14 cellular contexts compared by ENCODE assay signal in the genomic region with DNA sequence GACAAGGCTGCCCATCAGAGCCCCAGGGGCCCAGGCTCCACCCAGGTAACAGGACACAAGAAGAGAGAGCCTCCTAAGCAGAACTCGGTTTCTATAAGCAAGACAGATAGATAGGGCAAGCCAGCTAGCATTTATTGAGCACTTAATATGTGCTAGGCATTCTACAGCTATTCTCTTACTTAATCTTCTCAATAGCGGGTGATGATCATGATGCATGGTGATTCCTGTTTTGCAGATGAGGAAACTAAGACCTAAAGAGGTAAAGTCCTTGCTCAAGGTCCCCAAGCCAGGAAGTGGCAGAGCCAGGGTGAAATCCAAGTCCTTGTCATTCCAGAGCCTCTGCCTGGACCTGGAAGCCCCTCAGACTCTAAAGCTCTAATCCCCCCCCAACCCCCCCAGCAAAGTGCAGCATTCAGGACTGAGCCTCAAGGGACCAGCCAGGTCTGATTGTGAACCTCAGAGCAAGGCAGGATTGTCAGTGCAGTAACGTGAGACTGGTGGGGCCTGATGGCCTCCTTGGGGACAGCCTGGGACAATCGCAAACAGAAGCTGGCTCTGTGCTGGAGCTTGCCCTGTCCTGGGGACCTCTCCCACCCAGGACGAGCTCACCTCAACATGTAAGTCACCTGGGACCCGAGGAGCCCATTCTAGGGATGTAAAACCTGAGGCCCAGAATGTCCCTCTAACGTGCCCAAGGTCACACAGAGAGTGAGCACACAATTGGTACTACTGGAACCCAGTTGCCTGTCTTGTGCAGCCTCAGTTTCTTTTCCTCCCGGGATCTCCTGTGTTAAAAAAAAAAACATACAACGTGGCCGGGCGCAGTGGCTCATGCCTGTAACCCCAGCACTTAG.
"Had no signal": no experiment of that assay in that cellular context is flagged by ENCODE, and none has a peak within 500 bp of the region (broad histone marks: within the 10 kb centered on the region; RNA-seq: fewer than 3 reads in every experiment).

No MANE protein-coding gene starts in this region.

- H3K4me3 Mint-ChIP-seq: activated CD8-positive, alpha-beta T cell treated with anti-CD3 and anti-CD28 coated beads for 36 hours; nephron had no signal

- H3K27me3 ChIP-seq: ascending aorta, dorsolateral prefrontal cortex, esophagus muscularis mucosa, suprapubic skin, upper lobe of left lung had no signal

- H3K4me3 ChIP-seq: ascending aorta, dorsolateral prefrontal cortex, esophagus muscularis mucosa, suprapubic skin, upper lobe of left lung had no signal

- H3K4me1 Mint-ChIP-seq: nephron had no signal

- DNase-seq: activated CD4-positive, alpha-beta T cell treated with anti-CD3 and anti-CD28 coated beads for 1 hour; activated CD8-positive, alpha-beta memory T cell treated with anti-CD3 and anti-CD28 coated beads, Interleukin-2, amount 50 U/mL, for 4 hours; activated CD8-positive, alpha-beta T cell treated with anti-CD3 and anti-CD28 coated beads for 36 hours; activated naive CD4-positive, alpha-beta T cell; mesendoderm; stimulated activated CD4-positive, alpha-beta T cell treated with anti-CD3 and anti-CD28 coated beads, Interleukin-1b, Interleukin-23, amount 100 ng/mL, for 48 hours; stimulated activated naive CD4-positive, alpha-beta T cell; T-helper 9 cell; upper lobe of left lung had no signal

- H3K27ac ChIP-seq: ascending aorta, esophagus muscularis mucosa, suprapubic skin, upper lobe of left lung had no signal

- ATAC-seq: activated CD8-positive, alpha-beta T cell treated with anti-CD3 and anti-CD28 coated beads for 36 hours had no signal

- H3K9me3 Mint-ChIP-seq: activated CD8-positive, alpha-beta T cell treated with anti-CD3 and anti-CD28 coated beads for 36 hours had no signal

- H3K27ac Mint-ChIP-seq: activated CD8-positive, alpha-beta T cell treated with anti-CD3 and anti-CD28 coated beads for 36 hours; nephron had no signal

- H3K9me3 ChIP-seq: ascending aorta, suprapubic skin, upper lobe of left lung had no signal

- H3K36me3 ChIP-seq: ascending aorta, esophagus muscularis mucosa, suprapubic skin, upper lobe of left lung had no signal
